12 cellular contexts compared by ENCODE assay signal in the genomic region with DNA sequence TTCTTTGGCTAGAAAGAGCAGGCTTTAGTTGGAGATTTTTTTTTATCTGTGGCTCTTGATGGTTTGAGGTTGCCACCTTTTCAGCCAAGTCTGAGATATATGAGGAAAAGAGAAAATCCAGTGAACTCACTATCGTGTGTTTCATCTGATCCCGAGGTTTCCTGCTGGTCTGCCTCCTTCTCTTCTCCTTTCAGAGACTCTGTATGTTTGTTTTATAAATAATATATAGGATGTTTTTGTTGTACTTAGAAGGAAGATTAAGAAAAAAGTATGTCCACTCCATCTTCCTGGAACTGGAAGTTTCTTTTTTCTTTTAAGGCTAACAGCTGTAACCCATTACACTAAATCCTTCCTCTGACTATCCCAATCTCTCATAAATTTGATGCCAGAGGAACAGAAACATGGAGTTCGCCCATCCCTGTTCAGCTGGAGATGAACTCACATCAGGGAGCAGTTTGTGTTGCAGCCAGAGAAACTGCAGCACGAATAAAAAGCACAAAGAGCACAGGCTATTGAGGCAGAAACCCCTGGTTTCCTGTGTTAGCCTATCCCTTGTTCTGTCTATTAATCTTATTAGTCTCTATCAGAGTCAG. TPM values are rescaled to one million over a fixed set of nuclear protein-coding genes. Genes with fewer than 3 reads are reported as not detected.
DNase-seq lines count a peak whose midpoint lies in the region; FAIRE-seq and TF ChIP-seq lines count a peak whose summit lies in the region.
"Had no signal": no experiment of that assay in that cellular context is flagged by ENCODE, and none has a peak within 500 bp of the region (broad histone marks: within the 10 kb centered on the region; RNA-seq: fewer than 3 reads in every experiment).

No MANE protein-coding gene starts in this region.

- H3K9me1 ChIP-seq in endothelial cell of umbilical vein (replicated peaks; ENCODE audit: control insufficient read depth, extremely low read depth, insufficient read depth, low read length) = no peaks in the 10 kb centered on the region

- H3K4ac ChIP-seq in mesendoderm (ENCODE audit: low read depth, low read length) = no peak overlapping the region

- no peak overlapping the region for H3K9ac ChIP-seq in mammary epithelial cell (ENCODE audit: insufficient read depth, low read length)
- H3K9ac ChIP-seq in endothelial cell of umbilical vein (replicated peaks; ENCODE audit: extremely low read depth, insufficient read depth, low read length) = no peak overlapping the region
- H3K9ac ChIP-seq in mesendoderm (ENCODE audit: low read length) = no peak overlapping the region

- H3K27ac ChIP-seq in mammary epithelial cell (ENCODE audit: insufficient read depth, low read depth, low read length) = peak overlapping the region; percentile 45
- H3K27ac ChIP-seq in breast epithelium = peak overlapping the region in 1 of 2 donors; percentile 18
- no peak overlapping the region for H3K27ac ChIP-seq in endothelial cell of umbilical vein (ENCODE audit: insufficient read depth, low read depth, low read length)
- no peak overlapping the region for H3K27ac ChIP-seq in mesendoderm (ENCODE audit: low read depth, low read length)
- H3K27ac ChIP-seq in urinary bladder (ENCODE audit: low read depth) = peak overlapping the region; percentile 82

- H3K9me3 ChIP-seq in mammary epithelial cell (replicated peaks; ENCODE audit: insufficient read depth, low read length) = peaks cover 9% of the 10 kb centered on the region
- H3K9me3 ChIP-seq in breast epithelium = no peaks in the 10 kb centered on the region
- H3K9me3 ChIP-seq in endothelial cell of umbilical vein (replicated peaks; ENCODE audit: control insufficient read depth, insufficient read depth, low read length) = no peaks in the 10 kb centered on the region

- no peak overlapping the region for H2BK15ac ChIP-seq in mesendoderm (replicated peaks; ENCODE audit: low read depth)

- H3K27me3 ChIP-seq in mammary epithelial cell (ENCODE audit: insufficient read depth, low read length) (no peaks in the 10 kb centered on the region), breast epithelium (no peaks in the 10 kb centered on the region), endothelial cell of umbilical vein (ENCODE audit: control insufficient read depth in 2 of 2, insufficient read depth in 2 of 2, low read length in 2 of 2) (no peaks in the 10 kb centered on the region), mesendoderm (ENCODE audit: insufficient read depth, low read length, poor library complexity) (no peaks in the 10 kb centered on the region)

- TF ChIP-seq POLR2A in breast epithelium (IDR thresholded peaks at IDR 0.05) (no peak), endothelial cell of umbilical vein (IDR thresholded peaks at IDR 0.05; ENCODE audit: low read depth, low read length) (no peak)

- TF ChIP-seq CTCF in mammary epithelial cell (conservative IDR thresholded peaks at IDR 0.05 in 1 of 2, IDR thresholded peaks at IDR 0.05 in 1 of 2; ENCODE audit: extremely low read depth in 1 of 2, insufficient read depth in 1 of 2, low read depth in 1 of 2, low read length in 2 of 2) (no peak), breast epithelium (IDR thresholded peaks at IDR 0.05) (no peak), endothelial cell of umbilical vein (IDR thresholded peaks at IDR 0.05; ENCODE audit: extremely low read depth in 1 of 2, insufficient read depth in 1 of 2, low read depth in 1 of 2, low read length in 2 of 2) (no peak)

- CTCF ChIA-PET in mammary epithelial cell (lab: Charles Lee; ENCODE audit: low non-redundant PET) = interaction anchor here (0.8 kb wide), 1 partner anchor 19 kb away, joined by 5 read pairs; no protein-coding TSS in a partner anchor
- CTCF ChIA-PET in endothelial cell of umbilical vein (lab: Charles Lee) = no interaction called here

- no peak overlapping the region for H3K56ac ChIP-seq in mesendoderm (ENCODE audit: low read length)

- no peak overlapping the region for H3K18ac ChIP-seq in mesendoderm (ENCODE audit: low read length)

- no peaks in the 10 kb centered on the region for H4K20me1 ChIP-seq in mammary epithelial cell (ENCODE audit: insufficient read depth, low read length)
- no peaks in the 10 kb centered on the region for H4K20me1 ChIP-seq in endothelial cell of umbilical vein (replicated peaks; ENCODE audit: control insufficient read depth, extremely low read depth, insufficient read depth, low read length)

- POLR2A ChIA-PET in endothelial cell of umbilical vein (lab: Charles Lee) = no interaction called here

- intact Hi-C loops in mammary epithelial cell (cut with micrococcal nuclease) = no loop called here
- intact Hi-C loops in breast epithelium (cut with DNase I; ENCODE audit: low total_unique reads) = no loop called here
- intact Hi-C loops in endothelial cell of umbilical vein (cut with micrococcal nuclease) = no loop called here

- H2AK5ac ChIP-seq in mesendoderm (ENCODE audit: low read length) = no peak overlapping the region

- H3K23ac ChIP-seq in mesendoderm (ENCODE audit: low read length) = no peak overlapping the region

- in situ Hi-C loops in mammary epithelial cell (cut with MboI; ENCODE audit: low sequenced_read_pairs in 2 of 2) = no loop called here

- H2BK5ac ChIP-seq in mesendoderm (ENCODE audit: low read length) = no peak overlapping the region

- H3K4me2 ChIP-seq in mammary epithelial cell (ENCODE audit: insufficient read depth, low read depth, low read length) (peak overlapping the region; percentile 44), endothelial cell of umbilical vein (ENCODE audit: insufficient read depth, low read length) (peak overlapping the region; percentile 0), mesendoderm (ENCODE audit: low read length) (no peak overlapping the region)

- H3K36me3 ChIP-seq in mammary epithelial cell (ENCODE audit: insufficient read depth, low read length) (peaks cover 9% of the 10 kb centered on the region), breast epithelium (no peaks in the 10 kb centered on the region), endothelial cell of umbilical vein (ENCODE audit: control insufficient read depth in 2 of 2, extremely low read depth in 1 of 2, insufficient read depth in 2 of 2, low read length in 2 of 2) (peaks cover 0 to 7% of the 10 kb centered on the region in 2 experiments), mesendoderm (ENCODE audit: control insufficient read depth, insufficient read depth, low read length) (peaks cover 15% of the 10 kb centered on the region), urinary bladder (ENCODE audit: insufficient read depth) (no peaks in the 10 kb centered on the region)

- dilution Hi-C loops in mammary epithelial cell (cut with HindIII; ENCODE audit: low sequenced_read_pairs) (loop anchor here (5.0 kb wide), 1 partner anchor 52 kb away; no protein-coding TSS in a partner anchor), endothelial cell of umbilical vein (cut with MboI; ENCODE audit: extremely low pct_ligation_motif_present, low sequenced_read_pairs) (no loop called here)

- H3K79me1 ChIP-seq in mesendoderm (ENCODE audit: low read length) = no peaks in the 10 kb centered on the region

- peak; percentile 66 for FAIRE-seq in endothelial cell of umbilical vein (lab: Jason Lieb, UNC)
- FAIRE-seq: K562 had no signal

- no peak for DNase-seq in mammary epithelial cell
- no peak for DNase-seq in breast epithelium (ENCODE audit: low spot score in 2 of 2)
- DNase-seq in endothelial cell of umbilical vein (ENCODE audit: low read depth, low spot score) = peak; percentile 41
- no peak for DNase-seq in mesendoderm
- DNase-seq in NCI-H1436 treated with DMSO at 0.1 percent for 48 hours (lab: John Stamatoyannopoulos, UW) = no peak
- DNase-seq in T-helper 1 cell = no peak
- DNase-seq in NCI-H2107 treated with DMSO at 0.1 percent for 48 hours (lab: John Stamatoyannopoulos, UW; ENCODE audit: unreplicated experiment) = no peak
- DNase-seq: activated CD4-positive, CD25-positive, alpha-beta regulatory T cell treated with anti-CD3 and anti-CD28 coated beads, Interleukin-2, amount 50 U/mL, for 72 hours; NCI-H1930; stimulated activated CD4-positive, alpha-beta T cell treated with anti-CD3 and anti-CD28 coated beads, Interleukin-12 subunit alpha, Interleukin-12 subunit beta, amount 100 ng/mL, for 4 hours had no signal

- H3K4me3 ChIP-seq in mammary epithelial cell (replicated peaks in 1 of 3; ENCODE audit: insufficient read depth in 1 of 3, low read depth in 2 of 3, low read length in 3 of 3) = no peak overlapping the region
- no peak overlapping the region for H3K4me3 ChIP-seq in breast epithelium
- peak overlapping the region in 1 of 3 experiments; percentile 16 for H3K4me3 ChIP-seq in endothelial cell of umbilical vein (replicated peaks in 1 of 3; ENCODE audit: insufficient read depth in 1 of 3, low read depth in 1 of 3, low read length in 3 of 3)
- H3K4me3 ChIP-seq in mesendoderm (ENCODE audit: low read length) = peak overlapping the region; percentile 48
- H3K4me3 ChIP-seq in urinary bladder (ENCODE audit: low read depth, low read length) = no peak overlapping the region
- H3K4me3 ChIP-seq: K562 had no signal

- BruUV-seq in mammary epithelial cell (replicated peaks; lab: Mats Ljungman, UMichigan) (TSS peak; percentile 69), endothelial cell of umbilical vein (replicated peaks; lab: Mats Ljungman, UMichigan) (no TSS peak)

- no peak overlapping the region for H2BK120ac ChIP-seq in mesendoderm (ENCODE audit: low read depth, low read length)

- H3K79me2 ChIP-seq in mammary epithelial cell (ENCODE audit: insufficient read depth, low read length) (peaks cover 3% of the 10 kb centered on the region), endothelial cell of umbilical vein (ENCODE audit: control insufficient read depth, insufficient read depth, low read length) (no peaks in the 10 kb centered on the region), mesendoderm (ENCODE audit: control insufficient read depth, insufficient read depth, low read length) (no peaks in the 10 kb centered on the region)

- no peak overlapping the region for H4K8ac ChIP-seq in mesendoderm (ENCODE audit: low read depth, low read length)

- H4K5ac ChIP-seq in mesendoderm (ENCODE audit: low read length) = no peak overlapping the region

- H3K4me1 ChIP-seq in mammary epithelial cell (ENCODE audit: insufficient read depth, low read length) (peaks cover 14% of the 10 kb centered on the region), breast epithelium (no peaks in the 10 kb centered on the region), endothelial cell of umbilical vein (ENCODE audit: control insufficient read depth, extremely low read depth, insufficient read depth, low read length) (peaks cover 12% of the 10 kb centered on the region), mesendoderm (ENCODE audit: control insufficient read depth, low read depth, low read length) (no peaks in the 10 kb centered on the region), urinary bladder (ENCODE audit: insufficient read depth) (no peaks in the 10 kb centered on the region)

- peak overlapping the region; percentile 31 for H2AFZ ChIP-seq in mammary epithelial cell (ENCODE audit: low read depth, low read length)
- H2AFZ ChIP-seq in endothelial cell of umbilical vein (ENCODE audit: low read depth, low read length) = no peak overlapping the region

- WGBS in mammary epithelial cell (ENCODE audit: low coverage, missing lambda C conversion rate) = 89% methylated on average over 4 of the region's 4 CpGs
- WGBS in mesendoderm (ENCODE audit: extremely low coverage, insufficient coverage, low lambda C conversion rate) = no CpG with 5 or more reads among the region's 4 CpGs
- WGBS in urinary bladder = 35% methylated on average over 4 of the region's 4 CpGs

RNA-seq across cellular contexts. Expression of a gene that starts 20.7 kb away (rescaled TPM):
- total RNA-seq in mammary epithelial cell (10 to 100 TPM; 21.1 to 26.8 TPM), breast epithelium (10 to 100 TPM; 23.8 to 38.9 (median 26.2) TPM), endothelial cell of umbilical vein (20.2 and 20.6 TPM in 2 replicates), urinary bladder (24.5 TPM)
- polyA plus RNA-seq in mammary epithelial cell (13.9 TPM), endothelial cell of umbilical vein (10.1 and 11.2 TPM in 2 replicates), urinary bladder (22.4 TPM)
- polyA minus RNA-seq in mammary epithelial cell (13.3 TPM), endothelial cell of umbilical vein (17.2 and 19.7 TPM in 2 replicates)
- 13.9 and 14.8 TPM in 2 replicates for polyA plus RNA-seq in endothelial cell of umbilical vein (2011; cell fraction: cytosol; rRNA removed)
- polyA plus RNA-seq in endothelial cell of umbilical vein (2011; cell fraction: nucleus; rRNA removed) = 24.8 and 29.0 TPM in 2 replicates
- polyA plus RNA-seq in endothelial cell of umbilical vein (2012) = 13.0 and 18.0 TPM in 2 replicates
- 8.2 TPM for polyA minus RNA-seq in endothelial cell of umbilical vein (2011; cell fraction: cytosol; rRNA and poly(A)+ RNA removed)
- polyA minus RNA-seq in endothelial cell of umbilical vein (2011; cell fraction: nucleus; rRNA and poly(A)+ RNA removed) = 7.5 and 10.0 TPM in 2 replicates
- 18.8 TPM for polyA plus RNA-seq in mesendoderm (2013, experiment 1 of 2)
- 19.8 TPM for polyA plus RNA-seq in mesendoderm (2013, experiment 2 of 2)

RNA-seq across cellular contexts. Expression of a gene that starts 29.6 kb away (rescaled TPM):
- total RNA-seq in mammary epithelial cell (10 to 100 TPM; 24.8 to 25.8 TPM), breast epithelium (10 to 100 TPM; 15.4 to 19.4 (median 19.3) TPM), endothelial cell of umbilical vein (14.8 and 16.6 TPM in 2 replicates), urinary bladder (23.7 TPM)
- polyA plus RNA-seq in mammary epithelial cell (17.7 TPM), endothelial cell of umbilical vein (10.3 and 12.3 TPM in 2 replicates), urinary bladder (13.3 TPM)
- polyA minus RNA-seq in mammary epithelial cell (not detected), endothelial cell of umbilical vein (11.5 and 15.7 TPM in 2 replicates)
- 10.4 and 11.5 TPM in 2 replicates for polyA plus RNA-seq in endothelial cell of umbilical vein (2011; cell fraction: cytosol; rRNA removed)
- polyA plus RNA-seq in endothelial cell of umbilical vein (2011; cell fraction: nucleus; rRNA removed) = 22.0 and 24.5 TPM in 2 replicates
- 16.3 and 16.8 TPM in 2 replicates for polyA plus RNA-seq in endothelial cell of umbilical vein (2012)
- 6.6 TPM for polyA minus RNA-seq in endothelial cell of umbilical vein (2011; cell fraction: cytosol; rRNA and poly(A)+ RNA removed)
- polyA minus RNA-seq in endothelial cell of umbilical vein (2011; cell fraction: nucleus; rRNA and poly(A)+ RNA removed) = 9.0 and 9.9 TPM in 2 replicates
- 22.4 TPM for polyA plus RNA-seq in mesendoderm (2013, experiment 1 of 2)
- polyA plus RNA-seq in mesendoderm (2013, experiment 2 of 2) = 20.9 TPM

Comparison
In these comparisons a context has a peak if more than half of its experiments do, and no peak if none do; other contexts are left out.
1. H3K27ac ChIP-seq: peak in mammary epithelial cell (single experiment) and urinary bladder (single experiment); none in endothelial cell of umbilical vein (single experiment) and mesendoderm (single experiment).